In the genomic region with DNA sequence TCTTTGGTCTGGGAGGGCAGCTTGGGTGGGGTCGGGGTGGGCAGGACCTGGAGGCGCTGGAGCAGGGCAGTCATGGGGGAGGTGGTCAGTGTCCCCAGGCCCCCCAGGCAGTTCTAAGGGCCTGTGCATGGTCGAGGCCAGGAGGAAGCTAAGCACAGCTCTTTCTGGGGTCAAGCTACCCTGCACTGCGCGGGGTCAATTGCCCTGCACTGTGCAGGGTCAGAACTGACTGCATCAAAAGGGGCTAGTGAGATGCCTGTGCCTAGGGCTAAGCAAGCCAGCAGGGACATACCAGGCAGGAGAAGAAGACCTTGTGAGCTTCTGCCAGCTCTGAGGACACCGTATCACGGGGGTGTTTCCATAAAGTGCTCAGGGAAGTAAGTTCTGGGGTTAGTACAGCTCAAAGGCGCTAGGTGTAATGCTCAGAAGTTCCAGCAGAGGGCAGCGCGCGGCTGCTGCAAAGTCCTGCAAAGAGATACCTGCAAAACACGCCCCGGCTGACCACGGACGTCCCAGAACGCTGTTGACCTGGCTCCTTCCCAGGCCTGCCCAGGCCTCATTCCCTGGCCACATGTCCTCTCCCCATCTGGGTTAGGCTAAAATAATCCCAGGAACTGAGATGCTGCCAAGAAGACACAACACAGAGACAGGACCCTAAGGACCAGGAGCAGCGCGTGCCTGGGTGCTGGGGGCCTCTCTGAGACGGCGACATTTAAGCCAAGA, we compare ENCODE assay signal across 8 cellular contexts. TPM values are rescaled to one million over a fixed set of nuclear protein-coding genes. Genes with fewer than 3 reads are reported as not detected.
DNase-seq lines count a peak whose midpoint lies in the region; ATAC-seq and TF ChIP-seq lines count a peak whose summit lies in the region.

No MANE protein-coding gene starts in this region.

- no peak overlapping the region for H2BK5ac ChIP-seq in H9 (ENCODE audit: insufficient read length, low read length)

- H3K9me3 Mint-ChIP-seq in H9 = no peaks in the 10 kb centered on the region

- no peak overlapping the region for H4K5ac ChIP-seq in H9 (ENCODE audit: insufficient read length, low read depth, low read length)

- ATAC-seq in DND-41 (ENCODE audit: insufficient read depth, low read depth) = peak; percentile 86
- peak; percentile 94 for ATAC-seq in left colon
- no peak for ATAC-seq in GM21367 (IDR thresholded peaks at IDR 0.05; ENCODE audit: unreplicated experiment)

- peak overlapping the region in 1 of 3 experiments; percentile 57; a peak in 1 of 7 replicates for H3K27ac Mint-ChIP-seq in H9

- intact Hi-C loops in left colon (cut with DNase I, micrococcal nuclease) = no loop called here

- H2BK120ac ChIP-seq in H9 (ENCODE audit: low read depth, low read length, poor library complexity, severe bottlenecking) = no peak overlapping the region

- H3K9me3 ChIP-seq in DND-41 (ENCODE audit: insufficient read depth, low read length, severe bottlenecking) (no peaks in the 10 kb centered on the region), H9 (ENCODE audit: control insufficient read depth, low read depth, low read length) (no peaks in the 10 kb centered on the region)

- no peak overlapping the region for H3K18ac ChIP-seq in H9 (ENCODE audit: insufficient read length, low read depth, low read length)

- H2BK20ac ChIP-seq in H9 (ENCODE audit: low read depth, low read length, poor library complexity, severe bottlenecking) = no peak overlapping the region

- H3K79me2 ChIP-seq in DND-41 (ENCODE audit: insufficient read depth, low read length) (no peaks in the 10 kb centered on the region), H9 (ENCODE audit: insufficient read depth, low read length) (no peaks in the 10 kb centered on the region)

- DNase-seq in DND-41 = peak; percentile 83
- DNase-seq in H9 = peak; percentile 89
- DNase-seq in NCI-H2029 (lab: John Stamatoyannopoulos, UW) = peak; percentile 60
- peak; percentile 65 for DNase-seq in activated CD4-positive, alpha-beta T cell treated with anti-CD3 and anti-CD28 coated beads for 1 hour
- DNase-seq in central memory CD4-positive, alpha-beta T cell = peak; percentile 65
- DNase-seq in left colon = peak; percentile 67 to 89
- DNase-seq in stimulated activated CD4-positive, alpha-beta T cell treated with anti-CD3 and anti-CD28 coated beads, Interleukin-2, amount 100 ng/mL, for 4 hours (ENCODE audit: low read depth) = peak; percentile 61

- TF ChIP-seq CTCF in DND-41 (IDR thresholded peaks at IDR 0.05; ENCODE audit: borderline replicate concordance, extremely low read depth, low read length, poor library complexity, severe bottlenecking) = peak; percentile 98
- peak; percentile 96 for TF ChIP-seq CTCF in H9 (conservative IDR thresholded peaks at IDR 0.05)

- H3K4me2 ChIP-seq in DND-41 (ENCODE audit: insufficient read depth, low read length) (no peak overlapping the region; the same call in 1 of the 2 replicates), H9 (ENCODE audit: insufficient read depth, insufficient read length, low read length) (no peak overlapping the region)

- no peak overlapping the region for H2BK12ac ChIP-seq in H9 (ENCODE audit: insufficient read length, low read depth, low read length)

- H3K9ac ChIP-seq in DND-41 (ENCODE audit: low read depth, low read length) = peak overlapping the region; percentile 30
- no peak overlapping the region for H3K9ac ChIP-seq in H9 (ENCODE audit: extremely low read depth, insufficient read length, low read length)

- no peaks in the 10 kb centered on the region for H3K36me3 ChIP-seq in DND-41 (ENCODE audit: insufficient read depth, low read length)

- H3K56ac ChIP-seq in H9 (ENCODE audit: insufficient read length, low read depth, low read length) = no peak overlapping the region

- WGBS in H9 (ENCODE audit: extremely low coverage, insufficient read length, low lambda C conversion rate) = no CpG with 5 or more reads among the region's 20 CpGs

- no peak overlapping the region for H4K8ac ChIP-seq in H9 (replicated peaks; ENCODE audit: insufficient read length, low read depth, low read length)

- H2AFZ ChIP-seq in DND-41 (ENCODE audit: low read depth, low read length) (peak overlapping the region; percentile 61; the same call in 1 of the 2 replicates), H9 (ENCODE audit: low read length) (no peak overlapping the region)

- H3K27me3 Mint-ChIP-seq in H9 (ENCODE audit: low read depth) = peaks cover 3% of the 10 kb centered on the region; the same call in 1 of the 2 replicates

- H3K4me1 ChIP-seq in DND-41 (ENCODE audit: insufficient read depth, low read length) = peaks cover 28% of the 10 kb centered on the region
- no peaks in the 10 kb centered on the region for H3K4me1 ChIP-seq in H9 (ENCODE audit: insufficient read depth, low read length)

- peak overlapping the region; percentile 61 for H3K27ac ChIP-seq in DND-41 (ENCODE audit: low read length)
- no peak overlapping the region for H3K27ac ChIP-seq in H9 (ENCODE audit: insufficient read length, low read depth, low read length)

- no peak overlapping the region for H2AK5ac ChIP-seq in H9 (ENCODE audit: insufficient read length, low read length)

- H3K4me1 Mint-ChIP-seq in H9 = peaks cover 12 to 28% of the 10 kb centered on the region in 2 experiments

- H4K20me1 ChIP-seq in DND-41 (ENCODE audit: insufficient read depth, low read length) (no peaks in the 10 kb centered on the region), H9 (ENCODE audit: control insufficient read depth, insufficient read depth, insufficient read length) (no peaks in the 10 kb centered on the region)

- H2BK15ac ChIP-seq in H9 (ENCODE audit: low read depth, low read length) = no peak overlapping the region

- no peak overlapping the region for H3K14ac ChIP-seq in H9 (ENCODE audit: insufficient read depth, low read length)

- H3K36me3 Mint-ChIP-seq in H9 (ENCODE audit: insufficient read depth in 1 of 3, low read depth in 3 of 3) = no peaks in the 10 kb centered on the region

- no peak overlapping the region for H4K91ac ChIP-seq in H9 (ENCODE audit: insufficient read length, low read depth, low read length)

- H3K27me3 ChIP-seq in DND-41 (ENCODE audit: insufficient read depth, low read length, poor library complexity) (no peaks in the 10 kb centered on the region), H9 (ENCODE audit: insufficient read depth, low read length) (no peaks in the 10 kb centered on the region)

- no peaks in the 10 kb centered on the region for H3K79me1 ChIP-seq in H9 (ENCODE audit: insufficient read depth, low read depth, low read length, poor library complexity, severe bottlenecking)

- no peak overlapping the region for H3K4me3 Mint-ChIP-seq in H9

- H3K4ac ChIP-seq in H9 (ENCODE audit: low read depth, low read length) = no peak overlapping the region

- no peak overlapping the region for H3K4me3 ChIP-seq in DND-41 (ENCODE audit: low read depth in 1 of 2, low read length in 2 of 2)

- no peak overlapping the region for H3K23ac ChIP-seq in H9 (ENCODE audit: insufficient read length, low read depth, low read length)

- no peaks in the 10 kb centered on the region for H3K23me2 ChIP-seq in H9 (ENCODE audit: insufficient read length, low read depth, low read length, poor library complexity, severe bottlenecking)

- no peak overlapping the region for H3T11ph ChIP-seq in H9 (ENCODE audit: low read length)

RNA-seq across cellular contexts. Expression of a gene that starts 18.8 kb away (rescaled TPM):
- total RNA-seq in H9 (2021) = 17.8 and 19.1 TPM in 2 replicates
- 10 to 100 TPM; 17.2 to 23.6 TPM for total RNA-seq in left colon
